18 cellular contexts compared by ENCODE assay signal in the genomic region with DNA sequence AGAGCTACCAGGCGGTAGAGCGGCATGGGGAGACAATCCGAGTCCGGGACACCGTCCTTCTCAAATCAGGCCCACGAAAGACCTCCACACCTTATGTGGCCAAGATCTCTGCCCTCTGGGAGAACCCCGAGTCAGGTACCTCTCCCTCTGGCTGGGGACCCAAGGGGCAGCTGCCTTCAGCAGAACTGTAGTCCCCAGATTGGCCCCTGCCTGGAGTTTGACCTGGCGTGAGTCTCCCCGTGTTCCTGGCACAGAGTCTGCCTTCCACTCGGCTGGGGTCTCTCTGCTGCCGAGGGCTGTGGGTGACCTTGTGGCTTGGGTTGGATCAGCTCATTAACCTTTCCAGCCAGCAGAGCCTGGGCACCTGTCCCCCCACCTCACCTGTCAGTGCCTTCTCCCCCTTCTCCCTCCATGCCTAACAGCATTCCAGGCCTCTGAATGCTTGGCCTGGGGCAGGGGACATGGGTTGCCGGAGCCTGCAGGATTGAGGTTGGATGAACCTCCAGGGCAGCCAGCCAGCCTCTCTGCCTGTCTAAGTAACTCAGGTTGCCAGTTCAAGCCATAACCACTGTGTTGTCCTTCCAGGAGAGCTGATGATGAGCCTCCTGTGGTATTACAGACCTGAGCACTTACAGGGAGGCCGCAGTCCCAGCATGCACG.
"Had no signal": no experiment of that assay in that cellular context is flagged by ENCODE, and none has a peak within 500 bp of the region (broad histone marks: within the 10 kb centered on the region; RNA-seq: fewer than 3 reads in every experiment).

No MANE protein-coding gene starts in this region.

- H3K27me3 Mint-ChIP-seq: activated B cell treated with CpG ODN at 0.5 μM for 24 hours; activated CD4-positive, alpha-beta memory T cell treated with anti-CD3 and anti-CD28 coated beads for 36 hours; activated naive CD8-positive, alpha-beta T cell; dendritic cell treated with granulocyte-macrophage colony-stimulating factor and Interleukin-4, amounts not matched to agents 40 ng/mL and 50 ng/mL, for 4 days had no signal

- DNase-seq: activated B cell treated with CpG ODN at 0.5 μM for 24 hours; activated CD4-positive, alpha-beta memory T cell treated with anti-CD3 and anti-CD28 coated beads for 36 hours; activated CD4-positive, alpha-beta T cell treated with anti-CD3 and anti-CD28 coated beads for 4 hours; activated gamma-delta T cell treated with Interleukin-2 at 50 U/mL for 16 hours; cerebellar nuclear complex; effector CD4-positive, alpha-beta T cell; hypothalamus; left cardiac atrium; small intestine; stimulated activated CD4-positive, alpha-beta T cell treated with anti-CD3 and anti-CD28 coated beads, Interleukin-15, amount 100 ng/mL, for 24 hours; stimulated activated naive CD4-positive, alpha-beta T cell; T1000; thyroid gland had no signal

- H3K27ac ChIP-seq: thyroid gland had no signal

- H3K27me3 ChIP-seq: thyroid gland had no signal

- H3K4me3 Mint-ChIP-seq: activated B cell treated with CpG ODN at 0.5 μM for 24 hours; activated CD4-positive, alpha-beta memory T cell treated with anti-CD3 and anti-CD28 coated beads for 36 hours; activated naive CD8-positive, alpha-beta T cell; dendritic cell treated with granulocyte-macrophage colony-stimulating factor and Interleukin-4, amounts not matched to agents 40 ng/mL and 50 ng/mL, for 4 days; nephron had no signal

- ATAC-seq: esophagus mucosa, left cardiac atrium, sciatic nerve had no signal

- H3K4me1 Mint-ChIP-seq: activated B cell treated with CpG ODN at 0.5 μM for 24 hours, nephron had no signal

- H3K4me3 ChIP-seq: thyroid gland had no signal

- H3K27ac Mint-ChIP-seq: activated B cell treated with CpG ODN at 0.5 μM for 24 hours; activated CD4-positive, alpha-beta memory T cell treated with anti-CD3 and anti-CD28 coated beads for 36 hours; activated naive CD8-positive, alpha-beta T cell; dendritic cell treated with granulocyte-macrophage colony-stimulating factor and Interleukin-4, amounts not matched to agents 40 ng/mL and 50 ng/mL, for 4 days; nephron had no signal

- H3K4me1 ChIP-seq: thyroid gland had no signal

- H3K9me3 ChIP-seq: thyroid gland had no signal

- H3K9me3 Mint-ChIP-seq: activated B cell treated with CpG ODN at 0.5 μM for 24 hours; activated CD4-positive, alpha-beta memory T cell treated with anti-CD3 and anti-CD28 coated beads for 36 hours; dendritic cell treated with granulocyte-macrophage colony-stimulating factor and Interleukin-4, amounts not matched to agents 40 ng/mL and 50 ng/mL, for 4 days; nephron had no signal
